ENCODE assay signal across 8 cellular contexts in the genomic region with DNA sequence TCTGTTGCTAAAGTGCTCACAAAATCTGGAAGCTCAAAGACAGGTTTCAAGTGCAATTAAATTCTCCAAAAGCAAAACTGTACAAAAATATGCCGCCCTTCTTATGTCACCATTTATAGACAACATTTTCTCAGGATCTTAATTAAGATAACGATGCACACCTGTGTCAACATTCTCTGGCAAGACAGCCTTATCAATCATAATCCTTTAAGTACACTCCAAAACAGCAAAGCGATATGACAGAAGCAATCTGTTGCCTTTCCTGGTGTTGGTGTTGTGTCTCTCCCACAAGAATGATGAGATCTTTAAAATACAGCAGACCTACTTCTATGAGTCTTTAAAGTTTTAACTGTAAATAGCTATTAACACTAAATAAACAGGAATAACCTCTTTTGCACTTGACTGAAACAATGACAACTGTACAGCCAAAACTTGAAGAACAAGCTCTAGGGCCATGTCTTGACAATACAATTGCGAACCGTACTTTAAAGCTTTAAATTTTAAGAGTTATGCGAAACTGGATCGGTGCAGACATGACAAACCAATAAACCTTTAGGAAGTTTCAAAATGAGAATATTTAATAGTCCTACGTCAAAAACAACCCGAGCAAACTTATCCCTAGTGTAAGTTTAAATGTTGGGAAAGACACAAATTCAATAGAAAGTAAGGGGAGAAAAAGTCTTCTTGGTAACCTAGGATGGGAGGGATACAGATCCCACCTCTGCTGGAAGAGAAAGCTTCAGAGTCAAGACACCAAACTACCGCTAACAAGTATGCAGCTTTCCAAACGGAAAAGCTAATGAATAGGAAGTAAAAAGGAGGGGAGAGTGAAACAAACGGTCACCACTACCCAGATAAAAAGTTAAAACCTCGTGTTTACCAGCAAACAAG. TPM values are rescaled to one million over a fixed set of nuclear protein-coding genes. Genes with fewer than 3 reads are reported as not detected.
DNase-seq lines count a peak whose midpoint lies in the region; ATAC-seq, FAIRE-seq and TF ChIP-seq lines count a peak whose summit lies in the region.

No MANE protein-coding gene starts in this region.

- H3K27ac ChIP-seq in 22Rv1: peak overlapping the region; percentile 100
- no peak overlapping the region for H3K27ac ChIP-seq in HCT116 (ENCODE audit: low read depth, low read length)
- no peak overlapping the region for H3K27ac ChIP-seq in iPS-20b (ENCODE audit: low read length)

- H3K79me2 ChIP-seq in HCT116 (ENCODE audit: insufficient read depth, low read length): no peaks in the 10 kb centered on the region

- RAD21 ChIA-PET in HCT116 (lab: Charles Lee; ENCODE audit: low non-redundant PET in 1 of 2, low total read pairs in 2 of 2, uncharacterized antibody in 2 of 2, unreplicated experiment in 2 of 2): no interaction called here

- TF ChIP-seq RAD21 in HCT116 (IDR thresholded peaks at IDR 0.05; ENCODE audit: low read depth): no peak

- H3K27ac Mint-ChIP-seq in T-cell: no peak overlapping the region

- peaks cover 48 to 63% of the 10 kb centered on the region in 2 donors for H3K27me3 Mint-ChIP-seq in T-cell

- H3K9me3 Mint-ChIP-seq in T-cell: peaks cover 0 to 12% (median 3%) of the 10 kb centered on the region in 3 donors

- H3K4me1 ChIP-seq in HCT116 (ENCODE audit: control insufficient read depth in 1 of 2, insufficient read depth in 2 of 2, low read length in 2 of 2) (peaks cover 0 to 7% of the 10 kb centered on the region in 2 experiments; a peak in 1 of 4 replicates), iPS-20b (ENCODE audit: insufficient read depth, low read length) (peaks cover 10% of the 10 kb centered on the region; the same call in 1 of the 2 replicates)

- peaks cover 29 to 35% (median 30%) of the 10 kb centered on the region in 3 donors for H3K4me1 Mint-ChIP-seq in T-cell

- H3K9me3 ChIP-seq in HCT116 (ENCODE audit: control insufficient read depth in 1 of 2, insufficient read depth in 1 of 2, low read depth in 1 of 2, low read length in 2 of 2) (no peaks in the 10 kb centered on the region), iPS-20b (ENCODE audit: insufficient read depth, low read depth, low read length) (no peaks in the 10 kb centered on the region)

- DNase-seq in HCT116 (ENCODE audit: low read depth, low spot score) (no peak), T-cell (no peak), urothelium cell line (ENCODE audit: low spot score) (no peak), mucosa of gallbladder (ENCODE audit: low spot score) (no peak)

- intact Hi-C loops in HCT116 (cut with micrococcal nuclease): loop anchor here (10.0 kb wide), 1 partner anchor 1153 kb away; no protein-coding TSS in a partner anchor

- H3K27me3 ChIP-seq in HCT116 (ENCODE audit: insufficient read depth, low read length) (peaks cover 20% of the 10 kb centered on the region), iPS-20b (ENCODE audit: insufficient read depth, low read length) (peaks cover 60% of the 10 kb centered on the region)

- TF ChIP-seq CTCF in 22Rv1 (IDR thresholded peaks at IDR 0.05) (no peak), HCT116 (IDR thresholded peaks at IDR 0.05 in 2 of 3, conservative IDR thresholded peaks at IDR 0.05 in 1 of 3; ENCODE audit: borderline replicate concordance in 1 of 3, insufficient read depth in 1 of 3, low read depth in 2 of 3, low read length in 2 of 3) (no peak)

- POLR2A ChIA-PET in HCT116 (lab: Charles Lee): no interaction called here
- POLR2A ChIA-PET in T-cell (lab: Charles Lee): no interaction called here

- H4K20me1 ChIP-seq in HCT116 (ENCODE audit: insufficient read depth): no peaks in the 10 kb centered on the region; the same call in 1 of the 2 replicates

- CTCF ChIA-PET in HCT116 (lab: Charles Lee) (no interaction called here), T-cell (lab: Charles Lee) (no interaction called here)

- H3K4me3 Mint-ChIP-seq in T-cell: peak overlapping the region; percentile 71 to 85 (median 83)

- H3K36me3 ChIP-seq in HCT116 (ENCODE audit: control insufficient read depth in 1 of 2, insufficient read depth in 2 of 2, low read length in 2 of 2) (no peaks in the 10 kb centered on the region), iPS-20b (ENCODE audit: insufficient read depth, low read depth, low read length) (no peaks in the 10 kb centered on the region)

- BruUV-seq in HCT116 (replicated peaks; lab: Mats Ljungman, UMichigan): TSS peak; percentile 46

- no peak overlapping the region for H2AFZ ChIP-seq in HCT116 (ENCODE audit: low read depth, low read length, poor library complexity, severe bottlenecking)

- no peak for FAIRE-seq in urothelium cell line (lab: Jason Lieb, UNC)

- H3K9ac ChIP-seq in HCT116 (ENCODE audit: low read length) (0 out of 2 replicates have a peak overlapping the region, but pooled peaks have one; percentile 19), iPS-20b (ENCODE audit: low read depth, low read length) (peak overlapping the region; percentile 66; the same call in 1 of the 2 replicates)

- H3K36me3 Mint-ChIP-seq in T-cell: peaks cover 3% of the 10 kb centered on the region

- H3K4me3 ChIP-seq in HCT116 (replicated peaks in 1 of 2; ENCODE audit: low read depth in 1 of 2, low read length in 2 of 2) (peak overlapping the region; percentile 50 to 54), iPS-20b (ENCODE audit: low read length) (peak overlapping the region; percentile 89)

- no peak for ATAC-seq in HCT116
- ATAC-seq in T-cell (replicated peaks in 1 of 4): no peak
- ATAC-seq in GM19035 (IDR thresholded peaks at IDR 0.05; ENCODE audit: unreplicated experiment): no peak
- no peak for ATAC-seq in HG03460 (IDR thresholded peaks at IDR 0.05; ENCODE audit: unreplicated experiment)

- no peak for TF ChIP-seq POLR2A in HCT116 (IDR thresholded peaks at IDR 0.05; ENCODE audit: borderline replicate concordance, extremely low read depth, insufficient read depth, insufficient read length)

- no peaks in the 10 kb centered on the region for H3K9me2 ChIP-seq in HCT116 (ENCODE audit: insufficient read depth)

- peak overlapping the region; percentile 67 for H3K4me2 ChIP-seq in HCT116 (ENCODE audit: low read length)

TF ChIP-seq in HCT116, 20 proteins besides CTCF, POLR2A, EP300 and RAD21:
- TF ChIP-seq POLR2AphosphoS5 (IDR thresholded peaks at IDR 0.05; ENCODE audit: low read depth, low read length) (no peak), EZH2 (IDR thresholded peaks at IDR 0.05) (0 out of 2 replicates have a peak, but pooled peaks have one; percentile 62), MAX (IDR thresholded peaks at IDR 0.05) (no peak), EZH2phosphoT487 (IDR thresholded peaks at IDR 0.05; ENCODE audit: borderline replicate concordance) (peak; percentile 48; the same call in 1 of the 2 replicates), TCF7L2 (IDR thresholded peaks at IDR 0.05; ENCODE audit: borderline replicate concordance, extremely low read depth, insufficient read depth, insufficient read length) (no peak), EGR1 (IDR thresholded peaks at IDR 0.05; ENCODE audit: low read depth) (no peak), ZBTB33 (IDR thresholded peaks at IDR 0.05; ENCODE audit: extremely low read depth, insufficient replicate concordance, low read length) (no peak)

RNA-seq across cellular contexts. Expression of gene IRX5, which starts 3.3 kb away (rescaled TPM):
- 0.86 TPM for total RNA-seq in HCT116 (2021; ENCODE audit: unreplicated experiment)
- polyA plus RNA-seq in HCT116 (2012): 0.12 and 0.31 TPM in 2 replicates
- total RNA-seq in T-cell: not detected
- 0.12 TPM for total RNA-seq in mucosa of gallbladder
